Comparison of ENCODE assay signal across 1 cellular context in the genomic region with DNA sequence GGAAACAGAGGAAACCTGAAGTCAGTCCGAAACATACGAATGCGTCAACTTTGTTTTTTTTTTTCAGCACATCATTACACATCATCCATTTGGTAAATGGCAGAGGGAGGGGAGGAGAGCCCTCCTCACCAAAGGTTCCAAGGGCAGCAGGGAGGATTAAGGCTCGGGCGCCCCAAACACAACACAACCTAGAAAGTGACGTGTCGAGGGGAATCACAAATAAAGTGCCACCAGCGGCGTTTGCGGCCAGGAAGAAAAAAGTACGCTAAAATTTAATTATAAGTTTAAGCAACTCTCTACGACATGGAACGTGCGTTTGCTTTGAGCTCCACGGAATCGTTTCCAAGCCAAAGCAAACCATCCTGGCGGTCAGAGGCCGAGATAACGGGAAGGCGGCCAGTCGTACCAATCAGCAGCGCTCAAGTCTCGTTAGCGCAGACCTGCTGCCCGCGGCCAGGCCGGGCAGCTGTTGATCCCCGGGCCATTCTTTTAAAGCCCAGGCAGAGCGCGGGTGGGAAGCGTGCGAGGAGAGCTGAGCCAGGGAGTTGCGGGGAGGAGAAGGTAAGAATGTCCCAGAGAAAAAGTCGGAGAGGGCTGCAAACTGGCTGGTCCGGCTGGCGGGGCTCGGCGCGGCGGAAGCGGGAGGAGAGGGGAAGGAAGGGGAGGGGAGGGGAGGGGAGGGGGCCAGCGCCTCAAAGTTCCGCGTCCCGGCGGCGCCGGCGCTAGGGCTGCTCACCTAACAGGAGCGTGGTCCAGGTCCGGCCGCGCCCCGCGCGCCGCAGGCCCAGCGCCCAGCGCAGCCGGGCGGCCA.
TF ChIP-seq lines count a peak whose summit lies in the region.

No MANE protein-coding gene starts in this region.

TF ChIP-seq in GM12878, 131 proteins besides CTCF, POLR2A, EP300 and RAD21:
- TF ChIP-seq, protein P1, sequence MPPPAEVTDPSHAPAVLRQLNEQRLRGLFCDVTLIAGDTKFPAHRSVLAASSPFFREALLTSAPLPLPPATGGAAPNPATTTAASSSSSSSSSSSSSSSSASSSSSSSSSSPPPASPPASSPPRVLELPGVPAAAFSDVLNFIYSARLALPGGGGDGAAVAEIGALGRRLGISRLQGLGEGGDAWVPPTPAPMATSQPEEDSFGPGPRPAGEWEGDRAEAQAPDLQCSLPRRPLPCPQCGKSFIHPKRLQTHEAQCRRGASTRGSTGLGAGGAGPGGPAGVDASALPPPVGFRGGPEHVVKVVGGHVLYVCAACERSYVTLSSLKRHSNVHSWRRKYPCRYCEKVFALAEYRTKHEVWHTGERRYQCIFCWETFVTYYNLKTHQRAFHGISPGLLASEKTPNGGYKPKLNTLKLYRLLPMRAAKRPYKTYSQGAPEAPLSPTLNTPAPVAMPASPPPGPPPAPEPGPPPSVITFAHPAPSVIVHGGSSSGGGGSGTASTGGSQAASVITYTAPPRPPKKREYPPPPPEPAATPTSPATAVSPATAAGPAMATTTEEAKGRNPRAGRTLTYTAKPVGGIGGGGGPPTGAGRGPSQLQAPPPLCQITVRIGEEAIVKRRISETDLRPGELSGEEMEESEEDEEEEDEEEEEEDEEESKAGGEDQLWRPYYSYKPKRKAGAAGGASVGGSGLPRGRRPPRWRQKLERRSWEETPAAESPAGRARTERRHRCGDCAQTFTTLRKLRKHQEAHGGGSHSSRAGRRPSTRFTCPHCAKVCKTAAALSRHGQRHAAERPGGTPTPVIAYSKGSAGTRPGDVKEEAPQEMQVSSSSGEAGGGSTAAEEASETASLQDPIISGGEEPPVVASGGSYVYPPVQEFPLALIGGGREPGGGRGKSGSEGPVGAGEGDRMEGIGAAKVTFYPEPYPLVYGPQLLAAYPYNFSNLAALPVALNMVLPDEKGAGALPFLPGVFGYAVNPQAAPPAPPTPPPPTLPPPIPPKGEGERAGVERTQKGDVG (CRISPR knock-in tag; IDR thresholded peaks at IDR 0.05) = no peak
- TF ChIP-seq BMI1 (IDR thresholded peaks at IDR 0.05; ENCODE audit: borderline replicate concordance) (no peak), EZH2 (IDR thresholded peaks at IDR 0.05; ENCODE audit: borderline replicate concordance, control insufficient read depth, low read depth, low read length) (no peak), YY1 (IDR thresholded peaks at IDR 0.05; ENCODE audit: low read depth, low read length) (no peak), SRF (IDR thresholded peaks at IDR 0.05; ENCODE audit: low read depth in 2 of 2, low read length in 2 of 2) (no peak), HDAC2 (IDR thresholded peaks at IDR 0.05) (no peak), MXI1 (IDR thresholded peaks at IDR 0.05; ENCODE audit: low read depth, low read length) (0 out of 2 replicates have a peak, but pooled peaks have one; percentile 19), TBL1XR1 (IDR thresholded peaks at IDR 0.05; ENCODE audit: low read depth, low read length) (no peak), FOXM1 (IDR thresholded peaks at IDR 0.05; ENCODE audit: low read depth, low read length) (no peak), ZNF384 (IDR thresholded peaks at IDR 0.05; ENCODE audit: borderline replicate concordance, low read depth, low read length) (0 out of 2 replicates have a peak, but pooled peaks have one; percentile 6), RB1 (IDR thresholded peaks at IDR 0.05; ENCODE audit: borderline replicate concordance) (no peak)
- TF ChIP-seq, protein P2, sequence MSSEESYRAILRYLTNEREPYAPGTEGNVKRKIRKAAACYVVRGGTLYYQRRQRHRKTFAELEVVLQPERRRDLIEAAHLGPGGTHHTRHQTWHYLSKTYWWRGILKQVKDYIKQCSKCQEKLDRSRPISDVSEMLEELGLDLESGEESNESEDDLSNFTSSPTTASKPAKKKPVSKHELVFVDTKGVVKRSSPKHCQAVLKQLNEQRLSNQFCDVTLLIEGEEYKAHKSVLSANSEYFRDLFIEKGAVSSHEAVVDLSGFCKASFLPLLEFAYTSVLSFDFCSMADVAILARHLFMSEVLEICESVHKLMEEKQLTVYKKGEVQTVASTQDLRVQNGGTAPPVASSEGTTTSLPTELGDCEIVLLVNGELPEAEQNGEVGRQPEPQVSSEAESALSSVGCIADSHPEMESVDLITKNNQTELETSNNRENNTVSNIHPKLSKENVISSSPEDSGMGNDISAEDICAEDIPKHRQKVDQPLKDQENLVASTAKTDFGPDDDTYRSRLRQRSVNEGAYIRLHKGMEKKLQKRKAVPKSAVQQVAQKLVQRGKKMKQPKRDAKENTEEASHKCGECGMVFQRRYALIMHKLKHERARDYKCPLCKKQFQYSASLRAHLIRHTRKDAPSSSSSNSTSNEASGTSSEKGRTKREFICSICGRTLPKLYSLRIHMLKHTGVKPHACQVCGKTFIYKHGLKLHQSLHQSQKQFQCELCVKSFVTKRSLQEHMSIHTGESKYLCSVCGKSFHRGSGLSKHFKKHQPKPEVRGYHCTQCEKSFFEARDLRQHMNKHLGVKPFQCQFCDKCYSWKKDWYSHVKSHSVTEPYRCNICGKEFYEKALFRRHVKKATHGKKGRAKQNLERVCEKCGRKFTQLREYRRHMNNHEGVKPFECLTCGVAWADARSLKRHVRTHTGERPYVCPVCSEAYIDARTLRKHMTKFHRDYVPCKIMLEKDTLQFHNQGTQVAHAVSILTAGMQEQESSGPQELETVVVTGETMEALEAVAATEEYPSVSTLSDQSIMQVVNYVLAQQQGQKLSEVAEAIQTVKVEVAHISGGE (CRISPR knock-in tag; IDR thresholded peaks at IDR 0.05) = no peak
